In genomic region chr18:62205824-62206223, GRCh38 we compare ENCODE assay signal across 23 cellular contexts.
"Had no signal": no experiment of that assay in that cellular context is flagged by ENCODE, and none has a peak within 500 bp of the region (broad histone marks: within the 10 kb centered on the region; RNA-seq: fewer than 3 reads in every experiment).

No MANE protein-coding gene starts in this region.

- ATAC-seq: HepG2 had no signal

- DNase-seq: IMR-90, Kasumi-1, NCI-H1092, NCI-H1105 treated with DMSO at 0.1 percent for 48 hours, NCI-H1417 treated with DMSO at 0.1 percent for 48 hours, NCI-H187, NCI-H2029, NCI-H2081 treated with DMSO at 0.1 percent for 48 hours, NCI-H2171, NCI-H226, NCI-H446, NCI-H510A, NCI-H524 treated with DMSO at 0.1 percent for 48 hours, NCI-H69, NCI-H774, Right ventricle myocardium superior, RPMI8226, SIG-M5 had no signal

- H3K4me2 ChIP-seq: KMS-11 had no signal

- H3K4me1 ChIP-seq: SJSA1 had no signal

- H3K9ac ChIP-seq: KMS-11 had no signal

- H3K27me3 ChIP-seq: SJSA1 had no signal

- H3K4me3 ChIP-seq: SJSA1, SK-N-MC had no signal

- H3K36me3 ChIP-seq: SJSA1 had no signal

- H3K9me3 ChIP-seq: SJSA1 had no signal

- FAIRE-seq: HepG2, RCC 7860 had no signal
